ENCODE assay signal across 9 cellular contexts in genomic region chr2:172196768-172197322, GRCh38.
DNase-seq lines count a peak whose midpoint lies in the region; ATAC-seq, FAIRE-seq and TF ChIP-seq lines count a peak whose summit lies in the region.
"Had no signal": no experiment of that assay in that cellular context is flagged by ENCODE, and none has a peak within 500 bp of the region (broad histone marks: within the 10 kb centered on the region; RNA-seq: fewer than 3 reads in every experiment).

No MANE protein-coding gene starts in this region.

- CTCF ChIA-PET in T-cell (lab: Charles Lee): no interaction called here

- DNase-seq in H54 (ENCODE audit: insufficient read length, low spot score) (no peak), T-cell (peak in 10 of 34 experiments; percentile 3 to 38 (median 8)), fibroblast of lung (ENCODE audit: low read depth in 2 of 2) (peak; percentile 58 to 89), UCSD-AML1 (lab: John Stamatoyannopoulos, UW; ENCODE audit: unreplicated experiment) (no peak), amygdala (lab: John Stamatoyannopoulos, UW) (no peak), NCI-H2081 (lab: John Stamatoyannopoulos, UW) (no peak)
- DNase-seq in stimulated activated CD4-positive, alpha-beta T cell treated with anti-CD3 and anti-CD28 coated beads, TNF-alpha, amount 100 ng/mL, for 48 hours (ENCODE audit: low read depth in 3 of 3): peak; percentile 28 to 45 (median 31)
- DNase-seq: adrenal gland had no signal

- no peak for TF ChIP-seq POLR2A in H54 (IDR thresholded peaks at IDR 0.05; ENCODE audit: low read depth, low read length)
- TF ChIP-seq POLR2A in GM18505 (IDR thresholded peaks at IDR 0.05; ENCODE audit: borderline replicate concordance, extremely low read depth, insufficient read depth, insufficient read length): no peak

- no peaks in the 10 kb centered on the region for H3K9me3 ChIP-seq in fibroblast of lung (ENCODE audit: control insufficient read depth, insufficient read depth, low read depth, low read length)

- no peak overlapping the region for H3K27ac Mint-ChIP-seq in T-cell

- H3K4me2 ChIP-seq in fibroblast of lung (ENCODE audit: extremely low read depth, insufficient read depth, low read length): no peak overlapping the region

- ATAC-seq in T-cell (replicated peaks in 1 of 4) (peak in 3 of 4 experiments; percentile 43 to 81 (median 50)), GM18505 (IDR thresholded peaks at IDR 0.05; ENCODE audit: unreplicated experiment) (no peak)

- H3K9me3 Mint-ChIP-seq in T-cell: peaks cover 17 to 30% (median 18%) of the 10 kb centered on the region in 3 donors

- H3K4me1 Mint-ChIP-seq in T-cell: peaks cover 9 to 13% (median 12%) of the 10 kb centered on the region in 3 donors

- H3K36me3 ChIP-seq in fibroblast of lung (ENCODE audit: control insufficient read depth, insufficient read depth, low read length): no peaks in the 10 kb centered on the region
- H3K36me3 ChIP-seq: adrenal gland had no signal

- H3K27me3 ChIP-seq in fibroblast of lung (ENCODE audit: control insufficient read depth, insufficient read depth, low read length): no peaks in the 10 kb centered on the region
- H3K27me3 ChIP-seq: adrenal gland had no signal

- no peaks in the 10 kb centered on the region for H3K4me1 ChIP-seq in fibroblast of lung (ENCODE audit: control insufficient read depth, extremely low read depth, insufficient read depth, low read length)
- H3K4me1 ChIP-seq: adrenal gland had no signal

- peak; percentile 80 for FAIRE-seq in H54 (lab: Jason Lieb, UNC)

- no peak overlapping the region for H3K9ac ChIP-seq in fibroblast of lung (ENCODE audit: insufficient read depth, low read length)

- POLR2A ChIA-PET in T-cell (lab: Charles Lee): no interaction called here

- no peaks in the 10 kb centered on the region for H3K79me2 ChIP-seq in fibroblast of lung (ENCODE audit: control insufficient read depth, insufficient read depth, low read length)

- peak overlapping the region in 2 of 3 donors; percentile 4 to 41 for H3K4me3 Mint-ChIP-seq in T-cell

- no peak for TF ChIP-seq CTCF in fibroblast of lung (conservative IDR thresholded peaks at IDR 0.05 in 1 of 2, IDR thresholded peaks at IDR 0.05 in 1 of 2; ENCODE audit: low read depth in 1 of 2, low read length in 2 of 2)

- peaks cover 0 to 5% of the 10 kb centered on the region in 2 donors for H3K27me3 Mint-ChIP-seq in T-cell

- peaks cover 18% of the 10 kb centered on the region for H3K36me3 Mint-ChIP-seq in T-cell

- no peak overlapping the region for H3K4me3 ChIP-seq in fibroblast of lung (replicated peaks in 1 of 4; ENCODE audit: control extremely low read depth in 1 of 4, insufficient read depth in 1 of 4, low read depth in 3 of 4, low read length in 4 of 4)
- H3K4me3 ChIP-seq: adrenal gland had no signal

- H2AFZ ChIP-seq in fibroblast of lung (ENCODE audit: low read length): no peak overlapping the region

- no peak overlapping the region for H3K27ac ChIP-seq in fibroblast of lung (ENCODE audit: insufficient read depth, low read length)
- H3K27ac ChIP-seq: adrenal gland had no signal

- H4K20me1 ChIP-seq in fibroblast of lung (ENCODE audit: control insufficient read depth, extremely low read depth, insufficient read depth, low read length): no peaks in the 10 kb centered on the region

Comparison
In these comparisons a context has a peak if more than half of its experiments do, and no peak if none do; other contexts are left out.
1. DNase-seq: peak in fibroblast of lung (2 of 2) and stimulated activated CD4-positive, alpha-beta T cell treated with anti-CD3 and anti-CD28 coated beads, TNF-alpha, amount 100 ng/mL, for 48 hours (3 of 3); none in H54 (single experiment), UCSD-AML1 (single experiment), amygdala (0 of 56) and NCI-H2081 (0 of 2).